Comparison of ENCODE assay signal across 15 cellular contexts in genomic region chr7:48246073-48246472, GRCh38.
DNase-seq lines count a peak whose midpoint lies in the region; ATAC-seq, FAIRE-seq and TF ChIP-seq lines count a peak whose summit lies in the region.
"Had no signal": no experiment of that assay in that cellular context is flagged by ENCODE, and none has a peak within 500 bp of the region (broad histone marks: within the 10 kb centered on the region; RNA-seq: fewer than 3 reads in every experiment).

No MANE protein-coding gene starts in this region.

- peaks cover 14% of the 10 kb centered on the region for H3K36me3 Mint-ChIP-seq in glutamatergic neuron (ENCODE audit: unreplicated experiment)

- peak overlapping the region; percentile 41 for H3K27ac Mint-ChIP-seq in glutamatergic neuron (ENCODE audit: unreplicated experiment)
- H3K27ac Mint-ChIP-seq: activated T-helper 2 cell treated with anti-CD3 and anti-CD28 coated beads, Interferon-gamma antibody, Interleukin-2, Interleukin-4, amounts not matched to agents 10 μg/mL and 5 μg/mL and 100 μg/mL, durations not matched to agents 14 hours and 24 hours and 36 hours; endodermal cell had no signal

- FAIRE-seq in GM18507 (lab: Jason Lieb, UNC): peak; percentile 82
- FAIRE-seq: H54 had no signal

- H4K20me1 ChIP-seq in Karpas-422 (ENCODE audit: insufficient read depth, low read depth, low read length): no peaks in the 10 kb centered on the region

- no peaks in the 10 kb centered on the region for H3K36me3 ChIP-seq in Karpas-422 (ENCODE audit: insufficient read depth, low read length)
- H3K36me3 ChIP-seq in prostate gland: no peaks in the 10 kb centered on the region

- H3K9me3 ChIP-seq in Karpas-422 (ENCODE audit: low read length) (no peaks in the 10 kb centered on the region), prostate gland (no peaks in the 10 kb centered on the region)
- H3K9me3 ChIP-seq: Caco-2 had no signal

- TF ChIP-seq CTCF in glutamatergic neuron (IDR thresholded peaks at IDR 0.05; ENCODE audit: partially characterized antibody, unreplicated experiment): no peak
- TF ChIP-seq CTCF in prostate gland (IDR thresholded peaks at IDR 0.05): no peak

- H3K4me1 Mint-ChIP-seq in glutamatergic neuron (ENCODE audit: low read depth, unreplicated experiment): peaks cover 38% of the 10 kb centered on the region
- H3K4me1 Mint-ChIP-seq: endodermal cell had no signal

- no peaks in the 10 kb centered on the region for H3K27me3 Mint-ChIP-seq in glutamatergic neuron (ENCODE audit: unreplicated experiment)

- intact Hi-C loops in prostate gland (cut with DNase I): no loop called here

- H3K27ac ChIP-seq in Karpas-422 (ENCODE audit: low read length) (no peak overlapping the region), prostate gland (no peak overlapping the region)

- H3K27me3 ChIP-seq in Karpas-422 (ENCODE audit: low read length) (no peaks in the 10 kb centered on the region), prostate gland (replicated peaks; ENCODE audit: insufficient read depth) (no peaks in the 10 kb centered on the region)

- H3K4me1 ChIP-seq in Karpas-422 (ENCODE audit: low read length) (no peaks in the 10 kb centered on the region), prostate gland (replicated peaks) (no peaks in the 10 kb centered on the region)
- H3K4me1 ChIP-seq: Caco-2 had no signal

- H3K4me3 ChIP-seq in Karpas-422 (ENCODE audit: low read length): no peak overlapping the region
- no peak overlapping the region for H3K4me3 ChIP-seq in prostate gland

- peak; percentile 78 for ATAC-seq in GM21717 (IDR thresholded peaks at IDR 0.05; ENCODE audit: unreplicated experiment)
- ATAC-seq in HG03469 (IDR thresholded peaks at IDR 0.05; ENCODE audit: unreplicated experiment): peak; percentile 57

- H3K9ac ChIP-seq in Karpas-422 (ENCODE audit: low read length): no peak overlapping the region

- H3K79me2 ChIP-seq in Karpas-422 (ENCODE audit: low read length): no peaks in the 10 kb centered on the region

- TF ChIP-seq POLR2A in prostate gland (IDR thresholded peaks at IDR 0.05): no peak

- H3K4me2 ChIP-seq in Karpas-422 (ENCODE audit: low read depth, low read length, poor library complexity, severe bottlenecking): no peak overlapping the region

- DNase-seq in GM18507 (ENCODE audit: extremely low spot score, insufficient read length, low read depth): no peak
- no peak for DNase-seq in glutamatergic neuron
- no peak for DNase-seq in SHP77 (lab: John Stamatoyannopoulos, UW)
- DNase-seq in Karpas-422: no peak
- DNase-seq in activated T-cell treated with anti-CD3 and anti-CD28 coated beads, Interleukin-2, amount 50 U/mL, for 48 hours: no peak
- no peak for DNase-seq in prostate gland (ENCODE audit: low spot score)
- DNase-seq: Caco-2, endodermal cell, left cardiac atrium, NCI-H1417 treated with DMSO at 0.1 percent for 48 hours, T-helper 2 cell had no signal

- peaks cover 9% of the 10 kb centered on the region for H3K9me3 Mint-ChIP-seq in glutamatergic neuron (ENCODE audit: unreplicated experiment)
- H3K9me3 Mint-ChIP-seq: activated T-helper 2 cell treated with anti-CD3 and anti-CD28 coated beads, Interferon-gamma antibody, Interleukin-2, Interleukin-4, amounts not matched to agents 10 μg/mL and 5 μg/mL and 100 μg/mL, durations not matched to agents 14 hours and 24 hours and 36 hours; endodermal cell had no signal

- peak overlapping the region; percentile 66 for H3K4me3 Mint-ChIP-seq in glutamatergic neuron (ENCODE audit: unreplicated experiment)
- H3K4me3 Mint-ChIP-seq: endodermal cell had no signal

- WGBS in prostate gland: 86% methylated on average over 4 of the region's 4 CpGs

- no peak overlapping the region for H2AFZ ChIP-seq in Karpas-422 (ENCODE audit: low read length)

- H3K9me2 ChIP-seq in Karpas-422 (replicated peaks; ENCODE audit: insufficient read depth, low read length): no peaks in the 10 kb centered on the region
